ENCODE assay signal across 9 cellular contexts in the genomic region with DNA sequence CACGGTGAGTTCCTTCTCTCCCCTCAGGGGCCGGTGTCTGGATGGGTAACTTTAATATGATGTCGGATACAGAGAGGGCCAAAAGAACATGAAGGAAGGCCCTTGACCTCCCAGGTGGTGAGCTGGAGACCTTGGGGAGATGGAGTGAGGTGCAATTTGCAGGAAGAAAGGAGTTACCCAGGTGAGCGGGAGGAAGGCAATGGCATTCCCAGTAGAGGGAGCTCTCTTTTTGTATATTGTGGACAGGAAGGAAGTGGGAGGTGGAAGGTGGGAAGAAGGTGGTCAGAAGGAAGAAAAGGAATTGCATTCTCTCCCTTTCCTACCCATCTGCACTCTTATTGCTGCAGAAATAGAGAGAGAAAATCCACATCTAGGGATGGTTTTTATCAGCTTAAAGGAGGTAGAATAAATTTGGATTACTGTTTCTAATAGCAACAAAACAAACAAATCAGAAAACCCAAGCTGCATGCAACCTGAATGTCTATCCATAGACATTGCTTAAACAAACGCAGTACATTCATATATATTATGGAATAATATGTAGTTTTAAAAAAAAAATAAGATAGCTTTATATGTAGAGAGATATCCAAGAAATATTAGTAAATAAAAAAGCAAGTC.
DNase-seq lines count a peak whose midpoint lies in the region; ATAC-seq and TF ChIP-seq lines count a peak whose summit lies in the region.
"Had no signal": no experiment of that assay in that cellular context is flagged by ENCODE, and none has a peak within 500 bp of the region (broad histone marks: within the 10 kb centered on the region; RNA-seq: fewer than 3 reads in every experiment).

No MANE protein-coding gene starts in this region.

- H3K9me2 ChIP-seq in PC-9 (ENCODE audit: insufficient read depth) = no peaks in the 10 kb centered on the region

- DNase-seq in A172 (ENCODE audit: low spot score) (peak; percentile 40), HFFc6 (no peak), PC-9 (peak; percentile 36 to 41), glomerular visceral epithelial cell (ENCODE audit: extremely low spot score) (peak; percentile 17), spleen (no peak)
- no peak for DNase-seq in activated CD4-positive, alpha-beta T cell treated with anti-CD3 and anti-CD28 coated beads, Interleukin-2, amount 10 ng/mL, durations not matched to agents 24 days and 14 days
- DNase-seq in natural killer cell treated with Interleukin-12 subunit alpha and Interleukin-12 subunit beta and Interleukin-15 and Interleukin-18, amount 100 ng/mL, for 72 hours (ENCODE audit: low spot score) = no peak
- DNase-seq: CD4-positive, alpha-beta memory T cell had no signal

- CTCF ChIA-PET in PC-9 (lab: Charles Lee) = interaction anchor here (0.6 to 2.1 kb wide), 3 partner anchors 117 to 256 kb away, joined by 4 to 10 read pairs (median 7); a partner anchor contains a TSS

- H3K4me1 Mint-ChIP-seq in HFFc6 (ENCODE audit: low read depth) = peaks cover 92% of the 10 kb centered on the region
- H3K4me1 Mint-ChIP-seq in activated CD4-positive, alpha-beta T cell treated with anti-CD3 and anti-CD28 coated beads, Interleukin-2, amount 10 ng/mL, durations not matched to agents 24 days and 14 days = no peaks in the 10 kb centered on the region
- H3K4me1 Mint-ChIP-seq in natural killer cell treated with Interleukin-12 subunit alpha and Interleukin-12 subunit beta and Interleukin-15 and Interleukin-18, amount 100 ng/mL, for 72 hours (ENCODE audit: low read depth in 2 of 2) = peaks cover 4 to 5% of the 10 kb centered on the region in 2 donors
- H3K4me1 Mint-ChIP-seq: CD4-positive, alpha-beta memory T cell had no signal

- no peak overlapping the region for H3K4me3 Mint-ChIP-seq in HFFc6
- H3K4me3 Mint-ChIP-seq in activated CD4-positive, alpha-beta T cell treated with anti-CD3 and anti-CD28 coated beads, Interleukin-2, amount 10 ng/mL, durations not matched to agents 24 days and 14 days = no peak overlapping the region
- no peak overlapping the region for H3K4me3 Mint-ChIP-seq in natural killer cell treated with Interleukin-12 subunit alpha and Interleukin-12 subunit beta and Interleukin-15 and Interleukin-18, amount 100 ng/mL, for 72 hours
- H3K4me3 Mint-ChIP-seq: CD4-positive, alpha-beta memory T cell had no signal

- H4K20me1 ChIP-seq in PC-9 (ENCODE audit: insufficient read depth) = no peaks in the 10 kb centered on the region

- no peaks in the 10 kb centered on the region; the same call in 1 of the 2 replicates for H3K27me3 Mint-ChIP-seq in HFFc6 (ENCODE audit: insufficient read depth)
- H3K27me3 Mint-ChIP-seq in activated CD4-positive, alpha-beta T cell treated with anti-CD3 and anti-CD28 coated beads, Interleukin-2, amount 10 ng/mL, durations not matched to agents 24 days and 14 days = peaks cover 17% of the 10 kb centered on the region
- peaks cover 9 to 31% of the 10 kb centered on the region in 2 donors for H3K27me3 Mint-ChIP-seq in natural killer cell treated with Interleukin-12 subunit alpha and Interleukin-12 subunit beta and Interleukin-15 and Interleukin-18, amount 100 ng/mL, for 72 hours

- H3K27ac ChIP-seq in PC-9 (peak overlapping the region; percentile 91), spleen (no peak overlapping the region)

- H2AFZ ChIP-seq in PC-9 = no peak overlapping the region

- peak; percentile 60 for TF ChIP-seq CTCF in HFFc6 (IDR thresholded peaks at IDR 0.05)
- peak; percentile 62 for TF ChIP-seq CTCF in PC-9 (conservative IDR thresholded peaks at IDR 0.05)
- peak in 1 of 11 experiments; percentile 2 for TF ChIP-seq CTCF in spleen (IDR thresholded peaks at IDR 0.05 in 8 of 11, conservative IDR thresholded peaks at IDR 0.05 in 3 of 11)

- H3K4me3 ChIP-seq in PC-9 (peak overlapping the region; percentile 37; the same call in 1 of the 2 replicates), spleen (no peak overlapping the region)

- intact Hi-C loops in PC-9 (cut with micrococcal nuclease; ENCODE audit: unreplicated experiment) (loop anchor here (2.0 to 5.0 kb wide), 4 partner anchors 48 to 272 kb away; a partner anchor contains a TSS), spleen (cut with DNase I; ENCODE audit: low total_unique reads) (no loop called here)
- intact Hi-C loops in activated CD4-positive, alpha-beta T cell treated with anti-CD3 and anti-CD28 coated beads, Interleukin-2, amount 10 ng/mL, durations not matched to agents 24 days and 14 days (cut with micrococcal nuclease) = no loop called here

- H3K27me3 ChIP-seq in PC-9 (ENCODE audit: insufficient read depth, low read depth) = no peaks in the 10 kb centered on the region
- no peaks in the 10 kb centered on the region for H3K27me3 ChIP-seq in spleen (replicated peaks in 1 of 7)

- H3K4me1 ChIP-seq in PC-9 (replicated peaks; ENCODE audit: insufficient read depth) = peaks cover 43% of the 10 kb centered on the region
- no peaks in the 10 kb centered on the region for H3K4me1 ChIP-seq in spleen

- no peaks in the 10 kb centered on the region for H3K79me2 ChIP-seq in PC-9 (ENCODE audit: low read depth)

- no peak for TF ChIP-seq POLR2A in spleen (IDR thresholded peaks at IDR 0.05)

- no TSS peak for BruUV-seq in PC-9 (replicated peaks; lab: Mats Ljungman, UMichigan)

- H3K9me3 ChIP-seq in PC-9 (ENCODE audit: insufficient read depth, low read depth) (0 out of 2 replicates have a peak, but pooled peaks cover 4% of the 10 kb centered on the region), spleen (no peaks in the 10 kb centered on the region)

- H3K4me2 ChIP-seq in PC-9 = peak overlapping the region; percentile 82

- POLR2A ChIA-PET in PC-9 (lab: Charles Lee; ENCODE audit: unreplicated experiment) = interaction anchor here (0.6 to 0.7 kb wide), 2 partner anchors 119 to 170 kb away, joined by 3 to 14 read pairs; no protein-coding TSS in a partner anchor

- peaks cover 7% of the 10 kb centered on the region; the same call in 1 of the 2 replicates for H3K36me3 Mint-ChIP-seq in HFFc6 (ENCODE audit: low read depth)
- H3K36me3 Mint-ChIP-seq in activated CD4-positive, alpha-beta T cell treated with anti-CD3 and anti-CD28 coated beads, Interleukin-2, amount 10 ng/mL, durations not matched to agents 24 days and 14 days (ENCODE audit: low read depth) = no peaks in the 10 kb centered on the region
- no peaks in the 10 kb centered on the region for H3K36me3 Mint-ChIP-seq in natural killer cell treated with Interleukin-12 subunit alpha and Interleukin-12 subunit beta and Interleukin-15 and Interleukin-18, amount 100 ng/mL, for 72 hours
- H3K36me3 Mint-ChIP-seq: CD4-positive, alpha-beta memory T cell had no signal

- peaks cover 8% of the 10 kb centered on the region for H3K9me3 Mint-ChIP-seq in HFFc6
- no peaks in the 10 kb centered on the region for H3K9me3 Mint-ChIP-seq in activated CD4-positive, alpha-beta T cell treated with anti-CD3 and anti-CD28 coated beads, Interleukin-2, amount 10 ng/mL, durations not matched to agents 24 days and 14 days
- H3K9me3 Mint-ChIP-seq in natural killer cell treated with Interleukin-12 subunit alpha and Interleukin-12 subunit beta and Interleukin-15 and Interleukin-18, amount 100 ng/mL, for 72 hours = no peaks in the 10 kb centered on the region

- H3F3A ChIP-seq in PC-9 (ENCODE audit: insufficient read depth, low read depth) = peaks cover 30% of the 10 kb centered on the region

- 70 to 91% (median 77%) methylated on average over 5 of the region's 5 CpGs for WGBS in spleen, 5 donors

- peak overlapping the region; percentile 59 for H3K27ac Mint-ChIP-seq in HFFc6
- H3K27ac Mint-ChIP-seq in activated CD4-positive, alpha-beta T cell treated with anti-CD3 and anti-CD28 coated beads, Interleukin-2, amount 10 ng/mL, durations not matched to agents 24 days and 14 days = no peak overlapping the region
- no peak overlapping the region for H3K27ac Mint-ChIP-seq in natural killer cell treated with Interleukin-12 subunit alpha and Interleukin-12 subunit beta and Interleukin-15 and Interleukin-18, amount 100 ng/mL, for 72 hours
- H3K27ac Mint-ChIP-seq: CD4-positive, alpha-beta memory T cell had no signal

- H3K36me3 ChIP-seq in PC-9 (ENCODE audit: low read depth) = no peaks in the 10 kb centered on the region
- H3K36me3 ChIP-seq in spleen = no peaks in the 10 kb centered on the region

- ATAC-seq in natural killer cell treated with Interleukin-12 subunit alpha and Interleukin-12 subunit beta and Interleukin-15 and Interleukin-18, amount 100 ng/mL, for 72 hours = no peak
- no peak for ATAC-seq in HG03025 (IDR thresholded peaks at IDR 0.05; ENCODE audit: low FRiP score, unreplicated experiment)

Comparison
In these comparisons a context has a peak if more than half of its experiments do, and no peak if none do; other contexts are left out.
1. DNase-seq: peak in A172 (single experiment), PC-9 (2 of 2) and glomerular visceral epithelial cell (single experiment); none in HFFc6 (single experiment), activated CD4-positive, alpha-beta T cell treated with anti-CD3 and anti-CD28 coated beads, Interleukin-2, amount 10 ng/mL, durations not matched to agents 24 days and 14 days (single experiment), natural killer cell treated with Interleukin-12 subunit alpha and Interleukin-12 subunit beta and Interleukin-15 and Interleukin-18, amount 100 ng/mL, for 72 hours (single experiment) and spleen (single experiment).